ENCODE assay signal across 35 cellular contexts in genomic region chr21:15410853-15411252, GRCh38.
A peak's percentile ranks its signal among the peaks of the same experiment; 100 is the strongest.
DNase-seq lines count a peak whose midpoint lies in the region; ATAC-seq, FAIRE-seq and TF ChIP-seq lines count a peak whose summit lies in the region.
"Had no signal": no experiment of that assay in that cellular context is flagged by ENCODE, and none has a peak within 500 bp of the region (broad histone marks: within the 10 kb centered on the region; RNA-seq: fewer than 3 reads in every experiment).

No MANE protein-coding gene starts in this region.

- TF ChIP-seq EP300 in HepG2 (IDR thresholded peaks at IDR 0.05; ENCODE audit: low read depth in 2 of 2, low read length in 2 of 2) (no peak), HepG2 (CRISPR knock-in tag; IDR thresholded peaks at IDR 0.05; ENCODE audit: borderline replicate concordance) (no peak), K562 (IDR thresholded peaks at IDR 0.05; ENCODE audit: low read length) (no peak)

- peaks cover 18% of the 10 kb centered on the region for H3K9me3 Mint-ChIP-seq in activated naive CD8-positive, alpha-beta T cell treated with anti-CD3 and anti-CD28 coated beads, Interleukin-2, amount 50 U/mL, for 24 hours
- H3K9me3 Mint-ChIP-seq in activated naive CD8-positive, alpha-beta T cell treated with anti-CD3 and anti-CD28 coated beads for 36 hours = peaks cover 4% of the 10 kb centered on the region

- H3K27me3 Mint-ChIP-seq in activated naive CD8-positive, alpha-beta T cell treated with anti-CD3 and anti-CD28 coated beads, Interleukin-2, amount 50 U/mL, for 24 hours = no peaks in the 10 kb centered on the region
- no peaks in the 10 kb centered on the region for H3K27me3 Mint-ChIP-seq in activated naive CD8-positive, alpha-beta T cell treated with anti-CD3 and anti-CD28 coated beads for 36 hours
- H3K27me3 Mint-ChIP-seq: B cell; CD4-positive, alpha-beta memory T cell; CD4-positive, alpha-beta T cell; CD4-positive, CD25-positive, alpha-beta regulatory T cell had no signal

- WGBS in HepG2 (ENCODE audit: low lambda C conversion rate) = 100% methylated on average over 3 of the region's 3 CpGs
- 95% methylated on average over 3 of the region's 3 CpGs for WGBS in right lobe of liver (ENCODE audit: insufficient coverage, low coverage, low lambda C conversion rate, missing lambda C conversion rate)
- 26% methylated on average over 3 of the region's 3 CpGs for WGBS in K562 (ENCODE audit: insufficient coverage, low coverage, missing lambda C conversion rate)

- no peak for DNase-seq in activated naive CD8-positive, alpha-beta T cell treated with anti-CD3 and anti-CD28 coated beads, Interleukin-2, amount 50 U/mL, for 24 hours
- no peak for DNase-seq in activated naive CD8-positive, alpha-beta T cell treated with anti-CD3 and anti-CD28 coated beads for 36 hours
- DNase-seq in HepG2 (ENCODE audit: low spot score) = no peak
- DNase-seq in right lobe of liver = no peak
- no peak for DNase-seq in K562 (ENCODE audit: extremely low read depth in 1 of 4, low spot score in 3 of 4)
- DNase-seq: 8988T; ACHN; AML-193; BE2C; C1 segment of cervical spinal cord; Caco-2; Calu3; CD4-positive, alpha-beta memory T cell; CD4-positive, alpha-beta T cell; CD4-positive, CD25-positive, alpha-beta regulatory T cell; CD8-positive, alpha-beta memory T cell; CD8-positive, alpha-beta T cell; COR-L47; DMS 273 treated with DMSO at 0.1 percent for 48 hours; DMS153; DMS53; DMS79; DMS79 treated with DMSO at 0.1 percent for 48 hours; DND-41; EL had no signal

- H3K27ac ChIP-seq in HepG2 (ENCODE audit: extremely low read length, insufficient read depth, low read length) = no peak overlapping the region
- no peak overlapping the region for H3K27ac ChIP-seq in right lobe of liver
- H3K27ac ChIP-seq in K562 (ENCODE audit: extremely low read depth, low read depth, low read length) = no peak overlapping the region
- H3K27ac ChIP-seq: 22Rv1; A549; BLaER1; BLaER1 treated with 17β-estradiol and CSF1 and Interleukin-3, amounts not matched to agents 10 nM and 100 nM; C4-2B had no signal

- H3K36me3 ChIP-seq in HepG2 (replicated peaks in 1 of 2; ENCODE audit: control insufficient read depth in 1 of 2, insufficient read depth in 2 of 2, low read length in 2 of 2) (no peaks in the 10 kb centered on the region; a peak in 1 of 5 replicates), right lobe of liver (no peaks in the 10 kb centered on the region), K562 (ENCODE audit: control insufficient read depth, insufficient read depth, low read length) (no peaks in the 10 kb centered on the region)
- H3K36me3 ChIP-seq: BE2C had no signal

- no peak for TF ChIP-seq POLR2A in HepG2 (IDR thresholded peaks at IDR 0.05; ENCODE audit: insufficient read depth in 1 of 2, low read depth in 2 of 2, low read length in 2 of 2)
- TF ChIP-seq POLR2A in right lobe of liver (IDR thresholded peaks at IDR 0.05) = no peak
- TF ChIP-seq POLR2A in K562 (conservative IDR thresholded peaks at IDR 0.05) = no peak

- no peaks in the 10 kb centered on the region for H4K20me1 ChIP-seq in HepG2 (ENCODE audit: insufficient read depth, low read length)
- no peaks in the 10 kb centered on the region for H4K20me1 ChIP-seq in K562 (replicated peaks; ENCODE audit: control insufficient read depth, insufficient read depth, low read length)
- H4K20me1 ChIP-seq: BLaER1; BLaER1 treated with 17β-estradiol and CSF1 and Interleukin-3, amounts not matched to agents 10 nM and 100 nM had no signal

- H3K9me1 ChIP-seq in K562 (ENCODE audit: control insufficient read depth, insufficient read depth, low read length) = no peaks in the 10 kb centered on the region

- TF ChIP-seq CTCF in HepG2 (CRISPR knock-in tag; IDR thresholded peaks at IDR 0.05) = no peak
- no peak for TF ChIP-seq CTCF in right lobe of liver (IDR thresholded peaks at IDR 0.05)
- no peak for TF ChIP-seq CTCF in K562 (IDR thresholded peaks at IDR 0.05 in 2 of 3, conservative IDR thresholded peaks at IDR 0.05 in 1 of 3; ENCODE audit: insufficient read depth in 2 of 3, low read depth in 1 of 3, low read length in 3 of 3)

- TF ChIP-seq RAD21 in HepG2 (CRISPR knock-in tag; IDR thresholded peaks at IDR 0.05) = no peak
- TF ChIP-seq RAD21 in K562 (CRISPR knock-in tag; conservative IDR thresholded peaks at IDR 0.05 in 1 of 2, IDR thresholded peaks at IDR 0.05 in 1 of 2) = no peak

- no peak for FAIRE-seq in HepG2 (lab: Jason Lieb, UNC)
- no peak for FAIRE-seq in K562 (lab: Jason Lieb, UNC)
- FAIRE-seq: A204.1, A549, D721Med had no signal

- no peak overlapping the region for H3K4me3 ChIP-seq in HepG2 (replicated peaks in 1 of 3; ENCODE audit: insufficient read depth in 1 of 3, low read depth in 2 of 3, low read length in 3 of 3)
- H3K4me3 ChIP-seq in right lobe of liver = no peak overlapping the region
- no peak overlapping the region for H3K4me3 ChIP-seq in K562
- H3K4me3 ChIP-seq: A549; BLaER1; BLaER1 treated with 17β-estradiol and CSF1 and Interleukin-3, amounts not matched to agents 10 nM and 100 nM had no signal

- POLR2A ChIA-PET in HepG2 (lab: Yijun Ruan, JAX) (no interaction called here), K562 (lab: Yijun Ruan, JAX) (interaction anchor here (0.6 kb wide), 1 partner anchor 613 kb away, joined by 4 read pairs; no protein-coding TSS in a partner anchor)

- H3K27ac Mint-ChIP-seq in activated naive CD8-positive, alpha-beta T cell treated with anti-CD3 and anti-CD28 coated beads, Interleukin-2, amount 50 U/mL, for 24 hours = no peak overlapping the region
- no peak overlapping the region for H3K27ac Mint-ChIP-seq in activated naive CD8-positive, alpha-beta T cell treated with anti-CD3 and anti-CD28 coated beads for 36 hours
- H3K27ac Mint-ChIP-seq: B cell; CD14-positive monocyte; CD4-positive, alpha-beta memory T cell; CD4-positive, alpha-beta T cell; CD4-positive, CD25-positive, alpha-beta regulatory T cell; CD8-positive, alpha-beta memory T cell; CD8-positive, alpha-beta T cell had no signal

- H2AFZ ChIP-seq in HepG2 (ENCODE audit: low read length) (no peak overlapping the region), K562 (ENCODE audit: low read depth, low read length) (no peak overlapping the region)

- H3K9me3 ChIP-seq in HepG2 (ENCODE audit: low read length) (peaks cover 7% of the 10 kb centered on the region; the same call in 1 of the 2 replicates), right lobe of liver (no peaks in the 10 kb centered on the region), K562 (replicated peaks; ENCODE audit: control insufficient read depth, insufficient read depth, low read depth, low read length) (no peaks in the 10 kb centered on the region)
- H3K9me3 ChIP-seq: A549, BE2C, Caco-2 had no signal

- no peak overlapping the region for H3K9ac ChIP-seq in HepG2 (ENCODE audit: insufficient read depth, low read depth, low read length)
- H3K9ac ChIP-seq in K562 (ENCODE audit: insufficient read depth in 1 of 2, low read depth in 2 of 2, low read length in 2 of 2) = no peak overlapping the region
- H3K9ac ChIP-seq: BLaER1; BLaER1 treated with 17β-estradiol and CSF1 and Interleukin-3, amounts not matched to agents 10 nM and 100 nM had no signal

- ATAC-seq in activated naive CD8-positive, alpha-beta T cell treated with anti-CD3 and anti-CD28 coated beads, Interleukin-2, amount 50 U/mL, for 24 hours = peak; percentile 52
- ATAC-seq in HepG2 (no peak), right lobe of liver (no peak), K562 (no peak), GM21447 (IDR thresholded peaks at IDR 0.05; ENCODE audit: unreplicated experiment) (no peak)
- ATAC-seq: A549; CD8-positive, alpha-beta T cell had no signal

- H3K27me3 ChIP-seq in HepG2 (ENCODE audit: control insufficient read depth in 1 of 2, insufficient read depth in 2 of 2, low read length in 2 of 2) (no peaks in the 10 kb centered on the region), right lobe of liver (no peaks in the 10 kb centered on the region), K562 (ENCODE audit: control insufficient read depth in 2 of 2, insufficient read depth in 2 of 2, low read length in 2 of 2) (no peaks in the 10 kb centered on the region; a peak in 1 of 5 replicates)
- H3K27me3 ChIP-seq: BE2C; BLaER1; BLaER1 treated with 17β-estradiol and CSF1 and Interleukin-3, amounts not matched to agents 10 nM and 100 nM had no signal

- no TSS peak for BruUV-seq in HepG2 (replicated peaks; lab: Mats Ljungman, UMichigan)
- no TSS peak for BruUV-seq in K562 (replicated peaks; lab: Mats Ljungman, UMichigan)

- CTCF ChIA-PET in HepG2 (lab: Yijun Ruan, JAX; ENCODE audit: low intra/inter-chr PET ratio, low total read pairs) (no interaction called here), K562 (lab: Yijun Ruan, JAX; ENCODE audit: low intra/inter-chr PET ratio) (no interaction called here)

- H3K4me2 ChIP-seq in HepG2 (ENCODE audit: low read depth, low read length) = no peak overlapping the region
- no peak overlapping the region for H3K4me2 ChIP-seq in K562 (ENCODE audit: insufficient read depth, low read length)
- H3K4me2 ChIP-seq: A549; BLaER1; BLaER1 treated with 17β-estradiol and CSF1 and Interleukin-3, amounts not matched to agents 10 nM and 100 nM had no signal

- no peak overlapping the region for H3K4me3 Mint-ChIP-seq in activated naive CD8-positive, alpha-beta T cell treated with anti-CD3 and anti-CD28 coated beads, Interleukin-2, amount 50 U/mL, for 24 hours
- no peak overlapping the region for H3K4me3 Mint-ChIP-seq in activated naive CD8-positive, alpha-beta T cell treated with anti-CD3 and anti-CD28 coated beads for 36 hours
- H3K4me3 Mint-ChIP-seq: B cell; CD14-positive monocyte; CD4-positive, alpha-beta memory T cell; CD4-positive, alpha-beta T cell; CD4-positive, CD25-positive, alpha-beta regulatory T cell; CD8-positive, alpha-beta memory T cell; CD8-positive, alpha-beta T cell had no signal

- peaks cover 7% of the 10 kb centered on the region for H3K4me1 ChIP-seq in HepG2 (ENCODE audit: insufficient read depth, low read length)
- peaks cover 0 to 30% (median 0%) of the 10 kb centered on the region in 4 donors for H3K4me1 ChIP-seq in right lobe of liver
- H3K4me1 ChIP-seq in K562 (replicated peaks in 1 of 2; ENCODE audit: control insufficient read depth in 2 of 2, insufficient read depth in 2 of 2, low read length in 2 of 2) = no peaks in the 10 kb centered on the region

- intact Hi-C loops in HepG2 (cut with micrococcal nuclease; ENCODE audit: unreplicated experiment) (no loop called here), right lobe of liver (cut with DNase I) (no loop called here), K562 (cut with micrococcal nuclease) (no loop called here)

- no peaks in the 10 kb centered on the region for H3K36me3 Mint-ChIP-seq in activated naive CD8-positive, alpha-beta T cell treated with anti-CD3 and anti-CD28 coated beads, Interleukin-2, amount 50 U/mL, for 24 hours (ENCODE audit: low read depth)
- H3K36me3 Mint-ChIP-seq in activated naive CD8-positive, alpha-beta T cell treated with anti-CD3 and anti-CD28 coated beads for 36 hours = peaks cover 2% of the 10 kb centered on the region
- H3K36me3 Mint-ChIP-seq: CD4-positive, CD25-positive, alpha-beta regulatory T cell; CD8-positive, alpha-beta T cell had no signal

- H3K79me2 ChIP-seq in HepG2 (ENCODE audit: insufficient read depth, low read length) (no peaks in the 10 kb centered on the region), K562 (ENCODE audit: control insufficient read depth, insufficient read depth, low read length) (no peaks in the 10 kb centered on the region)

- in situ Hi-C loops in HepG2 (cut with HindIII; ENCODE audit: extremely low pct_ligation_motif_present, low pct_unique_long_range_greater_than_20kb) = no loop called here
- in situ Hi-C loops in K562 (cut with MboI) = no loop called here

- peaks cover 5% of the 10 kb centered on the region for H3K4me1 Mint-ChIP-seq in activated naive CD8-positive, alpha-beta T cell treated with anti-CD3 and anti-CD28 coated beads, Interleukin-2, amount 50 U/mL, for 24 hours
- peaks cover 3% of the 10 kb centered on the region for H3K4me1 Mint-ChIP-seq in activated naive CD8-positive, alpha-beta T cell treated with anti-CD3 and anti-CD28 coated beads for 36 hours
- H3K4me1 Mint-ChIP-seq: B cell; CD4-positive, alpha-beta memory T cell; CD4-positive, CD25-positive, alpha-beta regulatory T cell; CD8-positive, alpha-beta memory T cell had no signal
